ENCODE assay signal across 10 cellular contexts in genomic region chr6:110813338-110813737, GRCh38. TPM values are rescaled to one million over a fixed set of nuclear protein-coding genes. Genes with fewer than 3 reads are reported as not detected.
DNase-seq lines count a peak whose midpoint lies in the region; ATAC-seq and TF ChIP-seq lines count a peak whose summit lies in the region.
"Had no signal": no experiment of that assay in that cellular context is flagged by ENCODE, and none has a peak within 500 bp of the region (broad histone marks: within the 10 kb centered on the region; RNA-seq: fewer than 3 reads in every experiment).

No MANE protein-coding gene starts in this region.

- POLR2A ChIA-PET in Panc1 (lab: Charles Lee): interaction anchor here (0.6 to 4.0 kb wide), 2 partner anchors 33 to 62 kb away, joined by 4 to 98 read pairs; partner anchors contain the start of gene AMD1

- peaks cover 12% of the 10 kb centered on the region for H3K36me3 Mint-ChIP-seq in activated CD8-positive, alpha-beta memory T cell treated with anti-CD3 and anti-CD28 coated beads, Interleukin-2, amount 10 ng/mL, durations not matched to agents 7 days and 5 days
- peaks cover 3% of the 10 kb centered on the region for H3K36me3 Mint-ChIP-seq in endothelial cell (ENCODE audit: low read depth, unreplicated experiment)

- in situ Hi-C loops in Panc1 (cut with HindIII; ENCODE audit: low pct_unique_long_range_greater_than_20kb, low sequenced_read_pairs): no loop called here

- CTCF ChIA-PET in activated CD8-positive, alpha-beta memory T cell treated with anti-CD3 and anti-CD28 coated beads, Interleukin-2, amount 10 ng/mL, durations not matched to agents 7 days and 5 days (lab: Charles Lee): interaction anchor here (0.8 to 4.5 kb wide), 3 partner anchors 53 to 446 kb away, joined by 3 to 47 read pairs (median 6); a partner anchor contains a TSS
- CTCF ChIA-PET in Panc1 (lab: Charles Lee): interaction anchor here (0.6 kb wide), 1 partner anchor 53 kb away, joined by 3 read pairs; no protein-coding TSS in a partner anchor

- peaks cover 35% of the 10 kb centered on the region for H3K4me1 Mint-ChIP-seq in activated CD8-positive, alpha-beta memory T cell treated with anti-CD3 and anti-CD28 coated beads, Interleukin-2, amount 10 ng/mL, durations not matched to agents 7 days and 5 days
- H3K4me1 Mint-ChIP-seq in endothelial cell (ENCODE audit: unreplicated experiment): peaks cover 14% of the 10 kb centered on the region

- no peak for ATAC-seq in activated CD8-positive, alpha-beta memory T cell treated with anti-CD3 and anti-CD28 coated beads, Interleukin-2, amount 10 ng/mL, durations not matched to agents 7 days and 5 days
- ATAC-seq in Panc1 (no peak), HG03520 (IDR thresholded peaks at IDR 0.05; ENCODE audit: unreplicated experiment) (no peak), HG03175 (IDR thresholded peaks at IDR 0.05; ENCODE audit: unreplicated experiment) (no peak)

- H3K9me3 ChIP-seq in Panc1 (ENCODE audit: control insufficient read depth, insufficient read depth, low read depth, low read length): no peaks in the 10 kb centered on the region
- H3K9me3 ChIP-seq in skeletal muscle satellite cell (replicated peaks; ENCODE audit: low read length): no peaks in the 10 kb centered on the region
- H3K9me3 ChIP-seq: suprapubic skin had no signal

- no peaks in the 10 kb centered on the region for H3K27me3 Mint-ChIP-seq in activated CD8-positive, alpha-beta memory T cell treated with anti-CD3 and anti-CD28 coated beads, Interleukin-2, amount 10 ng/mL, durations not matched to agents 7 days and 5 days
- H3K27me3 Mint-ChIP-seq in endothelial cell (ENCODE audit: unreplicated experiment): peaks cover 19% of the 10 kb centered on the region

- DNase-seq in activated CD8-positive, alpha-beta memory T cell treated with anti-CD3 and anti-CD28 coated beads, Interleukin-2, amount 10 ng/mL, durations not matched to agents 7 days and 5 days: no peak
- no peak for DNase-seq in activated CD8-positive, alpha-beta memory T cell treated with anti-CD3 and anti-CD28 coated beads, Interleukin-2, amount 50 U/mL, for 4 hours
- DNase-seq in Panc1 (ENCODE audit: low read depth, low spot score) (no peak), endothelial cell (ENCODE audit: low spot score) (no peak), HPDE6-E6E7 (ENCODE audit: extremely low spot score) (no peak)
- DNase-seq: activated CD4-positive, CD25-positive, alpha-beta regulatory T cell treated with anti-CD3 and anti-CD28 coated beads, Interleukin-2, amount 50 U/mL, for 72 hours had no signal

- H3K4me1 ChIP-seq in Panc1 (ENCODE audit: control insufficient read depth, insufficient read depth, low read length) (peaks cover 19% of the 10 kb centered on the region), skeletal muscle satellite cell (ENCODE audit: control insufficient read depth, insufficient read depth, low read length) (peaks cover 24% of the 10 kb centered on the region)

- peak overlapping the region; percentile 43 for H3K27ac Mint-ChIP-seq in activated CD8-positive, alpha-beta memory T cell treated with anti-CD3 and anti-CD28 coated beads, Interleukin-2, amount 10 ng/mL, durations not matched to agents 7 days and 5 days
- no peak overlapping the region for H3K27ac Mint-ChIP-seq in endothelial cell (ENCODE audit: unreplicated experiment)

- H3K9ac ChIP-seq in skeletal muscle satellite cell (ENCODE audit: low read depth, low read length): no peak overlapping the region

- H3K4me3 Mint-ChIP-seq in activated CD8-positive, alpha-beta memory T cell treated with anti-CD3 and anti-CD28 coated beads, Interleukin-2, amount 10 ng/mL, durations not matched to agents 7 days and 5 days: peak overlapping the region; percentile 97
- peak overlapping the region; percentile 97 for H3K4me3 Mint-ChIP-seq in endothelial cell (ENCODE audit: unreplicated experiment)

- peak overlapping the region; percentile 94 for H3K4me2 ChIP-seq in skeletal muscle satellite cell (ENCODE audit: low read length)

- TSS peak; percentile 44 for BruUV-seq in Panc1 (replicated peaks; lab: Mats Ljungman, UMichigan)

- peaks cover 7% of the 10 kb centered on the region for H3K9me3 Mint-ChIP-seq in activated CD8-positive, alpha-beta memory T cell treated with anti-CD3 and anti-CD28 coated beads, Interleukin-2, amount 10 ng/mL, durations not matched to agents 7 days and 5 days (ENCODE audit: low read depth)
- H3K9me3 Mint-ChIP-seq in endothelial cell (ENCODE audit: unreplicated experiment): no peaks in the 10 kb centered on the region

- H3K27me3 ChIP-seq in Panc1 (ENCODE audit: control insufficient read depth, insufficient read depth, low read length) (no peaks in the 10 kb centered on the region), skeletal muscle satellite cell (ENCODE audit: control insufficient read depth, insufficient read depth, low read length) (no peaks in the 10 kb centered on the region)
- H3K27me3 ChIP-seq: suprapubic skin had no signal

- intact Hi-C loops in Panc1 (cut with micrococcal nuclease; ENCODE audit: unreplicated experiment): loop anchor here (5.0 kb wide), 1 partner anchor 131 kb away; no protein-coding TSS in a partner anchor

- TF ChIP-seq CTCF in Panc1 (IDR thresholded peaks at IDR 0.05) (no peak), endothelial cell (IDR thresholded peaks at IDR 0.05; ENCODE audit: unreplicated experiment) (no peak)

- H3K36me3 ChIP-seq in Panc1 (ENCODE audit: control insufficient read depth, insufficient read depth, low read length) (no peaks in the 10 kb centered on the region), skeletal muscle satellite cell (ENCODE audit: insufficient read depth, low read length) (no peaks in the 10 kb centered on the region)
- H3K36me3 ChIP-seq: suprapubic skin had no signal

- H3K27ac ChIP-seq in Panc1 (ENCODE audit: low read length): peak overlapping the region; percentile 98; the same call in 1 of the 2 replicates
- H3K27ac ChIP-seq: suprapubic skin had no signal

- H3K4me3 ChIP-seq in Panc1 (ENCODE audit: low read depth in 2 of 2, low read length in 2 of 2): peak overlapping the region; percentile 79 to 91; a peak in 3 of 4 replicates
- peak overlapping the region; percentile 86 for H3K4me3 ChIP-seq in skeletal muscle satellite cell (ENCODE audit: low read length)

RNA-seq across cellular contexts. Expression of gene CDK19, which starts 1.9 kb away (rescaled TPM):
- 10 to 100 TPM; 27.8 to 29.4 TPM for total RNA-seq in activated CD8-positive, alpha-beta memory T cell treated with anti-CD3 and anti-CD28 coated beads, Interleukin-2, amount 10 ng/mL, durations not matched to agents 7 days and 5 days
- total RNA-seq in Panc1 (2021; ENCODE audit: unreplicated experiment) (48.4 TPM), endothelial cell (ENCODE audit: unreplicated experiment) (19.0 TPM)
- polyA plus RNA-seq in Panc1 (2012; ENCODE audit: insufficient read length): 22.3 TPM
- 6.1 and 6.8 TPM in 2 replicates for total RNA-seq in skeletal muscle satellite cell (2012; rRNA removed)
